Comparison of ENCODE assay signal across 17 cellular contexts in the genomic region with DNA sequence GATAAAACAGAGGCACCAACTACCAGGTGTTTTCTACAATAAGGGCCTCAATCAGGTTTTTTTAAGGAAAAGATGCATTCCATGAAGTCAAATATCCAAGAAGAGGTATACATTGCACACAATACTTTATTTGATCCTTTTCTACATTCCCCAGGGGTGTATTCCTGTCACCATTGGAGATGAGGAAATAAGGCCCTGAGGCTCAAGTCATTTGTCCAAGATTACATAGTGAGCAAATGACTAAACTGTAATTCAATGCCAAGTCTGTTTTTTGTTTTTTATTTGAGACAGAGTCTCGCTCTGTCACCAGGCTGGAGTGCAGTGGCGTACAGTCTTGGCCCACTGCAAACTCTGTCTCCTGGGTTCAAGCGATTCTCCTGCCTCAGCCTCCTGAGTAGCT.
"Had no signal": no experiment of that assay in that cellular context is flagged by ENCODE, and none has a peak within 500 bp of the region (broad histone marks: within the 10 kb centered on the region; RNA-seq: fewer than 3 reads in every experiment).

No MANE protein-coding gene starts in this region.

- H3K27ac ChIP-seq: ascending aorta, skin epidermis, transverse colon had no signal

- H3K4me3 ChIP-seq: ascending aorta, skin epidermis, transverse colon had no signal

- H3K4me1 ChIP-seq: ascending aorta, transverse colon had no signal

- ATAC-seq: activated naive CD8-positive, alpha-beta T cell treated with anti-CD3 and anti-CD28 coated beads, Interleukin-2, amount 50 U/mL, for 24 hours; right cardiac atrium; stimulated activated naive CD8-positive, alpha-beta T cell treated with anti-CD3 and anti-CD28 coated beads, Interleukin-15, Interleukin-2, amounts not matched to agents 100 U/mL and 50 U/mL, for 24 hours; T-cell had no signal

- H3K36me3 ChIP-seq: ascending aorta, transverse colon had no signal

- DNase-seq: activated CD4-positive, alpha-beta T cell treated with anti-CD3 and anti-CD28 coated beads, Interleukin-2, amount 50 U/mL, for 4 hours; activated CD4-positive, CD25-positive, alpha-beta regulatory T cell treated with anti-CD3 and anti-CD28 coated beads, Interleukin-2, amount 50 U/mL, for 72 hours; activated naive CD4-positive, alpha-beta T cell treated with anti-CD3 and anti-CD28 coated beads for 36 hours; activated naive CD8-positive, alpha-beta T cell treated with anti-CD3 and anti-CD28 coated beads, Interleukin-2, amount 50 U/mL, for 24 hours; activated T-cell treated with anti-CD3 and anti-CD28 coated beads, Interleukin-2, amount 50 U/mL, for 1 hour; dermis blood vessel endothelial cell; endodermal cell; erythroblast; hypothalamus; kidney; right cardiac atrium; stimulated activated naive CD8-positive, alpha-beta T cell treated with anti-CD3 and anti-CD28 coated beads, Interleukin-15, Interleukin-2, amounts not matched to agents 100 U/mL and 50 U/mL, for 24 hours; T-cell; T1000; transverse colon had no signal

- H3K27me3 ChIP-seq: ascending aorta, transverse colon had no signal
